3 cellular contexts compared by ENCODE assay signal in the genomic region with DNA sequence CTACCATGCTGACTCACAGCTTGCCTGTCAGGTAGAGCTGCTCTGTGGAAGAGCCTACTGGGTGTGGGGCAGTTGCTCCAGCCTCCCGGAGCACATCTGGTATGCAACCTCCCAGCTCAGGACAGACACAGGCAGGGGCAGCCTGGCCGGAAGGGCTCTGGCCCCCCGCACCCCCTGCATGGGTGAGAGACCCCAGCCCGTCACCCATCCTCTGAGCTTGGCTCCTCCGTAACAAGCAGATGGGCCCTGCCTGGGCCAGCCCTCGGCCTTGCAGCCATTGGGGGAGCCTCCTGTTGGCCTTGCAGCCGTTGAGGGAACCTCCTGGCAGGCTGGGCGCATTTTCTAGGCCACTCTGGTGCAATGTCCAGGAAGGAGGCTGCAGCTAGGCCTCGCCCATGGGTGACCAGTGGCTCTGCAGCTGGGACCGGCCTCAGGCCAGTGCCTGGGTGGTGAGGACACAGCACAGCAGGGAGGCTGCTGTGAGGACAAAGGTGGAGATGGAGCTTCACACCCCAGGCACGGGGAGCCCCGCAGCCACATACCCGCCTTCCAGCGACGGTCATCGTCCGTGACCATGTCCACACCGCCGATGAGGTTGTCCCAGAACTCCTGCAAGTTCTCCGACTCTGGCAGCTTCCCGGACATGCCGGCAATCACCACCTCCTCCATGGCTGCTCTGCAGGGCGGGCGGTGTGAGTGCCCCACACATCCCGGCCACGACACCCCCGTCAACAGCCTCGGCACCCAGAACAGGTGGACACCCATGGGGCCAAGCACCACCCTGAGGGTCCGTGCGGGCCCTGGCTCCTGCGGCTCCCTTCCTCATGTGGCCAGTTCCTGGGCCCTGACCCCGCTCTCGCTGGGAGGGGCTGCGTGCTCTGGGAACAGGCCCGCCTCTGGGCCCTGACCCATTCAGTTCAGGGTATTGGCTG.
A peak's percentile ranks its signal among the peaks of the same experiment; 100 is the strongest.
TF ChIP-seq lines count a peak whose summit lies in the region.

No MANE protein-coding gene starts in this region.

TF ChIP-seq in SK-N-SH, 30 proteins besides CTCF, POLR2A, EP300 and RAD21:
- TF ChIP-seq ZBTB33 (IDR thresholded peaks at IDR 0.05; ENCODE audit: borderline replicate concordance, low read depth) (no peak), RFX5 (IDR thresholded peaks at IDR 0.05; ENCODE audit: low read length) (no peak), TAF1 (IDR thresholded peaks at IDR 0.05; ENCODE audit: borderline replicate concordance, low read depth, low read length) (no peak), REST (IDR thresholded peaks at IDR 0.05; ENCODE audit: low read depth, low read length) (no peak), JUND (IDR thresholded peaks at IDR 0.05) (no peak)

TF ChIP-seq in SK-N-SH treated with all-trans-retinoic acid at 6 μM for 48 hours, 23 proteins besides CTCF, POLR2A, EP300 and RAD21 (continued from another document):
- TF ChIP-seq, protein P1, sequence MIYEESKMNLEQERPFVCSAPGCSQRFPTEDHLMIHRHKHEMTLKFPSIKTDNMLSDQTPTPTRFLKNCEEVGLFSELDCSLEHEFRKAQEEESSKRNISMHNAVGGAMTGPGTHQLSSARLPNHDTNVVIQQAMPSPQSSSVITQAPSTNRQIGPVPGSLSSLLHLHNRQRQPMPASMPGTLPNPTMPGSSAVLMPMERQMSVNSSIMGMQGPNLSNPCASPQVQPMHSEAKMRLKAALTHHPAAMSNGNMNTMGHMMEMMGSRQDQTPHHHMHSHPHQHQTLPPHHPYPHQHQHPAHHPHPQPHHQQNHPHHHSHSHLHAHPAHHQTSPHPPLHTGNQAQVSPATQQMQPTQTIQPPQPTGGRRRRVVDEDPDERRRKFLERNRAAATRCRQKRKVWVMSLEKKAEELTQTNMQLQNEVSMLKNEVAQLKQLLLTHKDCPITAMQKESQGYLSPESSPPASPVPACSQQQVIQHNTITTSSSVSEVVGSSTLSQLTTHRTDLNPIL (CRISPR knock-in tag; IDR thresholded peaks at IDR 0.05; ENCODE audit: low read depth): no peak
- TF ChIP-seq PPARA (CRISPR knock-in tag; IDR thresholded peaks at IDR 0.05; ENCODE audit: borderline replicate concordance): no peak
- TF ChIP-seq CSDC2 (CRISPR knock-in tag; IDR thresholded peaks at IDR 0.05): no peak
- TF ChIP-seq, protein P2, sequence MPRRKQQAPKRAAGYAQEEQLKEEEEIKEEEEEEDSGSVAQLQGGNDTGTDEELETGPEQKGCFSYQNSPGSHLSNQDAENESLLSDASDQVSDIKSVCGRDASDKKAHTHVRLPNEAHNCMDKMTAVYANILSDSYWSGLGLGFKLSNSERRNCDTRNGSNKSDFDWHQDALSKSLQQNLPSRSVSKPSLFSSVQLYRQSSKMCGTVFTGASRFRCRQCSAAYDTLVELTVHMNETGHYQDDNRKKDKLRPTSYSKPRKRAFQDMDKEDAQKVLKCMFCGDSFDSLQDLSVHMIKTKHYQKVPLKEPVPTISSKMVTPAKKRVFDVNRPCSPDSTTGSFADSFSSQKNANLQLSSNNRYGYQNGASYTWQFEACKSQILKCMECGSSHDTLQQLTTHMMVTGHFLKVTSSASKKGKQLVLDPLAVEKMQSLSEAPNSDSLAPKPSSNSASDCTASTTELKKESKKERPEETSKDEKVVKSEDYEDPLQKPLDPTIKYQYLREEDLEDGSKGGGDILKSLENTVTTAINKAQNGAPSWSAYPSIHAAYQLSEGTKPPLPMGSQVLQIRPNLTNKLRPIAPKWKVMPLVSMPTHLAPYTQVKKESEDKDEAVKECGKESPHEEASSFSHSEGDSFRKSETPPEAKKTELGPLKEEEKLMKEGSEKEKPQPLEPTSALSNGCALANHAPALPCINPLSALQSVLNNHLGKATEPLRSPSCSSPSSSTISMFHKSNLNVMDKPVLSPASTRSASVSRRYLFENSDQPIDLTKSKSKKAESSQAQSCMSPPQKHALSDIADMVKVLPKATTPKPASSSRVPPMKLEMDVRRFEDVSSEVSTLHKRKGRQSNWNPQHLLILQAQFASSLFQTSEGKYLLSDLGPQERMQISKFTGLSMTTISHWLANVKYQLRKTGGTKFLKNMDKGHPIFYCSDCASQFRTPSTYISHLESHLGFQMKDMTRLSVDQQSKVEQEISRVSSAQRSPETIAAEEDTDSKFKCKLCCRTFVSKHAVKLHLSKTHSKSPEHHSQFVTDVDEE (CRISPR knock-in tag; IDR thresholded peaks at IDR 0.05): no peak
- no peak for TF ChIP-seq BACH2 (CRISPR knock-in tag; IDR thresholded peaks at IDR 0.05; ENCODE audit: borderline replicate concordance)
- TF ChIP-seq, protein P3, sequence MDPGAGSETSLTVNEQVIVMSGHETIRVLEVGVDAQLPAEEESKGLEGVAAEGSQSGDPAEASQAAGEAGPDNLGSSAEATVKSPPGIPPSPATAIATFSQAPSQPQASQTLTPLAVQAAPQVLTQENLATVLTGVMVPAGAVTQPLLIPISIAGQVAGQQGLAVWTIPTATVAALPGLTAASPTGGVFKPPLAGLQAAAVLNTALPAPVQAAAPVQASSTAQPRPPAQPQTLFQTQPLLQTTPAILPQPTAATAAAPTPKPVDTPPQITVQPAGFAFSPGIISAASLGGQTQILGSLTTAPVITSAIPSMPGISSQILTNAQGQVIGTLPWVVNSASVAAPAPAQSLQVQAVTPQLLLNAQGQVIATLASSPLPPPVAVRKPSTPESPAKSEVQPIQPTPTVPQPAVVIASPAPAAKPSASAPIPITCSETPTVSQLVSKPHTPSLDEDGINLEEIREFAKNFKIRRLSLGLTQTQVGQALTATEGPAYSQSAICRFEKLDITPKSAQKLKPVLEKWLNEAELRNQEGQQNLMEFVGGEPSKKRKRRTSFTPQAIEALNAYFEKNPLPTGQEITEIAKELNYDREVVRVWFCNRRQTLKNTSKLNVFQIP (CRISPR knock-in tag; IDR thresholded peaks at IDR 0.05; ENCODE audit: borderline replicate concordance, low read depth): no peak
- TF ChIP-seq, protein P4, sequence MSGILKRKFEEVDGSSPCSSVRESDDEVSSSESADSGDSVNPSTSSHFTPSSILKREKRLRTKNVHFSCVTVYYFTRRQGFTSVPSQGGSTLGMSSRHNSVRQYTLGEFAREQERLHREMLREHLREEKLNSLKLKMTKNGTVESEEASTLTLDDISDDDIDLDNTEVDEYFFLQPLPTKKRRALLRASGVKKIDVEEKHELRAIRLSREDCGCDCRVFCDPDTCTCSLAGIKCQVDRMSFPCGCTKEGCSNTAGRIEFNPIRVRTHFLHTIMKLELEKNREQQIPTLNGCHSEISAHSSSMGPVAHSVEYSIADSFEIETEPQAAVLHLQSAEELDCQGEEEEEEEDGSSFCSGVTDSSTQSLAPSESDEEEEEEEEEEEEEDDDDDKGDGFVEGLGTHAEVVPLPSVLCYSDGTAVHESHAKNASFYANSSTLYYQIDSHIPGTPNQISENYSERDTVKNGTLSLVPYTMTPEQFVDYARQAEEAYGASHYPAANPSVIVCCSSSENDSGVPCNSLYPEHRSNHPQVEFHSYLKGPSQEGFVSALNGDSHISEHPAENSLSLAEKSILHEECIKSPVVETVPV (CRISPR knock-in tag; IDR thresholded peaks at IDR 0.05): no peak
- TF ChIP-seq ZNF70 (CRISPR knock-in tag; IDR thresholded peaks at IDR 0.05): no peak
- TF ChIP-seq ZFP30 (CRISPR knock-in tag; IDR thresholded peaks at IDR 0.05): no peak
- no peak for TF ChIP-seq ZNF8 (CRISPR knock-in tag; IDR thresholded peaks at IDR 0.05)
- TF ChIP-seq OSR1 (CRISPR knock-in tag; IDR thresholded peaks at IDR 0.05): no peak
- no peak for TF ChIP-seq PATZ1 (CRISPR knock-in tag; IDR thresholded peaks at IDR 0.05; ENCODE audit: borderline replicate concordance)
- TF ChIP-seq TCF4 (CRISPR knock-in tag; IDR thresholded peaks at IDR 0.05; ENCODE audit: borderline replicate concordance): no peak

TF ChIP-seq in WTC11, 78 proteins besides CTCF, POLR2A, EP300 and RAD21:
- TF ChIP-seq, protein P5, sequence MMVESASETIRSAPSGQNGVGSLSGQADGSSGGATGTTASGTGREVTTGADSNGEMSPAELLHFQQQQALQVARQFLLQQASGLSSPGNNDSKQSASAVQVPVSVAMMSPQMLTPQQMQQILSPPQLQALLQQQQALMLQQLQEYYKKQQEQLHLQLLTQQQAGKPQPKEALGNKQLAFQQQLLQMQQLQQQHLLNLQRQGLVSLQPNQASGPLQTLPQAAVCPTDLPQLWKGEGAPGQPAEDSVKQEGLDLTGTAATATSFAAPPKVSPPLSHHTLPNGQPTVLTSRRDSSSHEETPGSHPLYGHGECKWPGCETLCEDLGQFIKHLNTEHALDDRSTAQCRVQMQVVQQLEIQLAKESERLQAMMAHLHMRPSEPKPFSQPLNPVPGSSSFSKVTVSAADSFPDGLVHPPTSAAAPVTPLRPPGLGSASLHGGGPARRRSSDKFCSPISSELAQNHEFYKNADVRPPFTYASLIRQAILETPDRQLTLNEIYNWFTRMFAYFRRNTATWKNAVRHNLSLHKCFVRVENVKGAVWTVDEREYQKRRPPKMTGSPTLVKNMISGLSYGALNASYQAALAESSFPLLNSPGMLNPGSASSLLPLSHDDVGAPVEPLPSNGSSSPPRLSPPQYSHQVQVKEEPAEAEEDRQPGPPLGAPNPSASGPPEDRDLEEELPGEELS (CRISPR knock-in tag; IDR thresholded peaks at IDR 0.05): 0 out of 2 replicates have a peak, but pooled peaks have one; percentile 4
- TF ChIP-seq ZBTB21 (CRISPR knock-in tag; IDR thresholded peaks at IDR 0.05; ENCODE audit: borderline replicate concordance) (no peak), EMX1 (CRISPR knock-in tag; IDR thresholded peaks at IDR 0.05) (no peak), ZNF121 (CRISPR knock-in tag; IDR thresholded peaks at IDR 0.05) (0 out of 2 replicates have a peak, but pooled peaks have one; percentile 1), ARID4B (CRISPR knock-in tag; IDR thresholded peaks at IDR 0.05; ENCODE audit: borderline replicate concordance) (no peak)
- TF ChIP-seq, protein P6, sequence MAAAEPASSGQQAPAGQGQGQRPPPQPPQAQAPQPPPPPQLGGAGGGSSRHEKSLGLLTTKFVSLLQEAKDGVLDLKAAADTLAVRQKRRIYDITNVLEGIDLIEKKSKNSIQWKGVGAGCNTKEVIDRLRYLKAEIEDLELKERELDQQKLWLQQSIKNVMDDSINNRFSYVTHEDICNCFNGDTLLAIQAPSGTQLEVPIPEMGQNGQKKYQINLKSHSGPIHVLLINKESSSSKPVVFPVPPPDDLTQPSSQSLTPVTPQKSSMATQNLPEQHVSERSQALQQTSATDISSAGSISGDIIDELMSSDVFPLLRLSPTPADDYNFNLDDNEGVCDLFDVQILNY (CRISPR knock-in tag; IDR thresholded peaks at IDR 0.05): no peak
